18 cellular contexts compared by ENCODE assay signal in genomic region chr1:41648844-41649243, GRCh38.
DNase-seq lines count a peak whose midpoint lies in the region; ATAC-seq and TF ChIP-seq lines count a peak whose summit lies in the region.
"Had no signal": no experiment of that assay in that cellular context is flagged by ENCODE, and none has a peak within 500 bp of the region (broad histone marks: within the 10 kb centered on the region; RNA-seq: fewer than 3 reads in every experiment).

No MANE protein-coding gene starts in this region.

- no peak for DNase-seq in activated CD4-positive, alpha-beta T cell treated with anti-CD3 and anti-CD28 coated beads, Interleukin-2, amount 10 ng/mL, durations not matched to agents 24 days and 14 days
- no peak for DNase-seq in activated CD4-positive, alpha-beta T cell treated with anti-CD3 and anti-CD28 coated beads, Interleukin-2, amount 50 U/mL, for 4 hours
- peak; percentile 33 for DNase-seq in coronary artery (ENCODE audit: low spot score)
- DNase-seq in neuronal stem cell (ENCODE audit: low spot score) = no peak
- no peak for DNase-seq in natural killer cell
- DNase-seq: 8988T; CD8-positive, alpha-beta memory T cell; GOT3; KBM-7; MV-4-11; NCI-H1417 treated with DMSO at 0.1 percent for 48 hours; NCI-H2029; NCI-H510A; NCI-H82; PC-9 had no signal

- H3K14ac ChIP-seq in neuronal stem cell (ENCODE audit: low read length) = no peak overlapping the region

- H3K27ac Mint-ChIP-seq in activated CD4-positive, alpha-beta T cell treated with anti-CD3 and anti-CD28 coated beads, Interleukin-2, amount 10 ng/mL, durations not matched to agents 24 days and 14 days = peak overlapping the region; percentile 56
- H3K27ac Mint-ChIP-seq in natural killer cell = no peak overlapping the region

- H3K36me3 Mint-ChIP-seq in activated CD4-positive, alpha-beta T cell treated with anti-CD3 and anti-CD28 coated beads, Interleukin-2, amount 10 ng/mL, durations not matched to agents 24 days and 14 days (ENCODE audit: low read depth) = peaks cover 54% of the 10 kb centered on the region
- no peaks in the 10 kb centered on the region for H3K36me3 Mint-ChIP-seq in natural killer cell
- H3K36me3 Mint-ChIP-seq: CD8-positive, alpha-beta memory T cell had no signal

- no peak for ATAC-seq in GM21528 (IDR thresholded peaks at IDR 0.05; ENCODE audit: low FRiP score, unreplicated experiment)
- ATAC-seq in natural killer cell = no peak
- no peak for ATAC-seq in HG02938 (IDR thresholded peaks at IDR 0.05; ENCODE audit: unreplicated experiment)

- no peak overlapping the region for H3K4ac ChIP-seq in neuronal stem cell (ENCODE audit: low read length)

- no peaks in the 10 kb centered on the region for H3K27me3 Mint-ChIP-seq in activated CD4-positive, alpha-beta T cell treated with anti-CD3 and anti-CD28 coated beads, Interleukin-2, amount 10 ng/mL, durations not matched to agents 24 days and 14 days
- H3K27me3 Mint-ChIP-seq in natural killer cell (ENCODE audit: low read depth in 2 of 2) = no peaks in the 10 kb centered on the region
- H3K27me3 Mint-ChIP-seq: CD8-positive, alpha-beta memory T cell had no signal

- H3K18ac ChIP-seq in neuronal stem cell (ENCODE audit: low read length) = no peak overlapping the region

- H2BK15ac ChIP-seq in neuronal stem cell (ENCODE audit: low read length) = no peak overlapping the region

- H2AK5ac ChIP-seq in neuronal stem cell (ENCODE audit: low read depth, low read length) = peak overlapping the region; percentile 41

- H3K4me3 Mint-ChIP-seq in activated CD4-positive, alpha-beta T cell treated with anti-CD3 and anti-CD28 coated beads, Interleukin-2, amount 10 ng/mL, durations not matched to agents 24 days and 14 days = no peak overlapping the region
- no peak overlapping the region for H3K4me3 Mint-ChIP-seq in natural killer cell

- no CpG with 5 or more reads among the region's 6 CpGs for WGBS in neuronal stem cell (ENCODE audit: extremely low coverage in 2 of 2, insufficient read length in 2 of 2, insufficient replicate concordance in 1 of 2), 2 donors

- no peak overlapping the region for H2BK12ac ChIP-seq in neuronal stem cell (ENCODE audit: low read length)

- H3K9me3 Mint-ChIP-seq in activated CD4-positive, alpha-beta T cell treated with anti-CD3 and anti-CD28 coated beads, Interleukin-2, amount 10 ng/mL, durations not matched to agents 24 days and 14 days = no peaks in the 10 kb centered on the region
- no peaks in the 10 kb centered on the region for H3K9me3 Mint-ChIP-seq in natural killer cell
- H3K9me3 Mint-ChIP-seq: CD8-positive, alpha-beta memory T cell had no signal

- no peak overlapping the region for H3K9ac ChIP-seq in BLaER1
- no peak overlapping the region for H3K9ac ChIP-seq in neuronal stem cell (ENCODE audit: low read depth, low read length, poor library complexity)

- no peak overlapping the region for H2AFZ ChIP-seq in neuronal stem cell (ENCODE audit: low read length)
- H2AFZ ChIP-seq: PC-9 had no signal

- H3K36me3 ChIP-seq in BLaER1 (no peaks in the 10 kb centered on the region), neuronal stem cell (replicated peaks in 1 of 2; ENCODE audit: control insufficient read depth in 2 of 2, insufficient read depth in 2 of 2, low read length in 2 of 2) (no peaks in the 10 kb centered on the region)

- no peaks in the 10 kb centered on the region for H3K79me1 ChIP-seq in neuronal stem cell (ENCODE audit: low read depth, low read length)

- no peak overlapping the region for H4K91ac ChIP-seq in neuronal stem cell (ENCODE audit: low read depth, low read length, poor library complexity)

- H3K4me2 ChIP-seq in BLaER1 = peak overlapping the region; percentile 81
- no peak overlapping the region for H3K4me2 ChIP-seq in neuronal stem cell (ENCODE audit: insufficient read depth, low read length, poor library complexity, severe bottlenecking)
- H3K4me2 ChIP-seq: PC-9 had no signal

- no peak overlapping the region for H3K4me3 ChIP-seq in BLaER1
- H3K4me3 ChIP-seq in coronary artery = no peak overlapping the region
- no peak overlapping the region for H3K4me3 ChIP-seq in neuronal stem cell (ENCODE audit: low read length in 2 of 2)
- H3K4me3 ChIP-seq: PC-9 had no signal

- intact Hi-C loops in activated CD4-positive, alpha-beta T cell treated with anti-CD3 and anti-CD28 coated beads, Interleukin-2, amount 10 ng/mL, durations not matched to agents 24 days and 14 days (cut with micrococcal nuclease) = no loop called here
- intact Hi-C loops in natural killer cell (cut with micrococcal nuclease) = no loop called here

- no peaks in the 10 kb centered on the region for H4K20me1 ChIP-seq in BLaER1

- H3K27ac ChIP-seq in BLaER1 (peak overlapping the region; percentile 65), coronary artery (no peak overlapping the region), neuronal stem cell (replicated peaks; ENCODE audit: low read length) (no peak overlapping the region)
- H3K27ac ChIP-seq: PC-9 had no signal

- H3K9me3 ChIP-seq in BLaER1 (no peaks in the 10 kb centered on the region), neuronal stem cell (replicated peaks in 1 of 2; ENCODE audit: control insufficient read depth in 2 of 2, insufficient read depth in 1 of 2, low read depth in 1 of 2, low read length in 2 of 2) (no peaks in the 10 kb centered on the region)

- TF ChIP-seq CTCF in coronary artery (IDR thresholded peaks at IDR 0.05) (no peak), natural killer cell (IDR thresholded peaks at IDR 0.05) (no peak)

- H3K4me1 ChIP-seq in BLaER1 (peaks cover 92% of the 10 kb centered on the region), neuronal stem cell (ENCODE audit: control insufficient read depth in 2 of 2, insufficient read depth in 1 of 2, low read depth in 1 of 2, low read length in 2 of 2) (peaks cover 5 to 13% of the 10 kb centered on the region in 2 donors)

- H3K27me3 ChIP-seq in BLaER1 = no peaks in the 10 kb centered on the region
- no peaks in the 10 kb centered on the region for H3K27me3 ChIP-seq in neuronal stem cell (ENCODE audit: control insufficient read depth in 3 of 3, insufficient read depth in 3 of 3, low read depth in 1 of 3, low read length in 3 of 3)

- no peak overlapping the region for H2BK120ac ChIP-seq in neuronal stem cell (ENCODE audit: low read depth, low read length)

- no peak overlapping the region for H4K8ac ChIP-seq in neuronal stem cell (ENCODE audit: low read depth, low read length)

- H2BK5ac ChIP-seq in neuronal stem cell (ENCODE audit: low read length) = no peak overlapping the region

- H3K23ac ChIP-seq in neuronal stem cell (ENCODE audit: low read depth, low read length, poor library complexity) = no peak overlapping the region

- H3K4me1 Mint-ChIP-seq in activated CD4-positive, alpha-beta T cell treated with anti-CD3 and anti-CD28 coated beads, Interleukin-2, amount 10 ng/mL, durations not matched to agents 24 days and 14 days = peaks cover 70% of the 10 kb centered on the region
- peaks cover 47 to 67% of the 10 kb centered on the region in 2 donors for H3K4me1 Mint-ChIP-seq in natural killer cell
